In genomic region chr12:47393403-47393790, GRCh38 we compare ENCODE assay signal across 1 cellular context.
TF ChIP-seq lines count a peak whose summit lies in the region.

No MANE protein-coding gene starts in this region.

TF ChIP-seq in K562, 482 proteins besides CTCF, POLR2A, EP300 and RAD21 (continued from another document):
- TF ChIP-seq ZNF518B (CRISPR knock-in tag; IDR thresholded peaks at IDR 0.05) = no peak
